In genomic region chr19:43584484-43584883, GRCh38 we compare ENCODE assay signal across 15 cellular contexts. TPM values are rescaled to one million over a fixed set of nuclear protein-coding genes. Genes with fewer than 3 reads are reported as not detected.
DNase-seq lines count a peak whose midpoint lies in the region; ATAC-seq, FAIRE-seq and TF ChIP-seq lines count a peak whose summit lies in the region.
"Had no signal": no experiment of that assay in that cellular context is flagged by ENCODE, and none has a peak within 500 bp of the region (broad histone marks: within the 10 kb centered on the region; RNA-seq: fewer than 3 reads in every experiment).

No MANE protein-coding gene starts in this region.

- H3K9me3 Mint-ChIP-seq in T-helper 1 cell treated with Interleukin-12 subunit alpha and Interleukin-12 subunit beta and Interleukin-4 antibody, amounts not matched to agents 30 μg/mL and 1 μg/mL, for 36 hours = no peaks in the 10 kb centered on the region
- H3K9me3 Mint-ChIP-seq in stimulated activated naive B cell treated with anti-CD40 and anti-IgM and Interleukin-4, amounts not matched to agents 10 μg/mL and 1 μg/mL and 100 μg/mL, for 72 hours = no peaks in the 10 kb centered on the region
- H3K9me3 Mint-ChIP-seq: activated T-cell treated with anti-CD3 and anti-CD28 coated beads, Interleukin-2, amount 50 U/mL, for 4 hours had no signal

- H3K9ac ChIP-seq in kidney (ENCODE audit: low read length in 2 of 2) = peak overlapping the region in 1 of 2 donors; percentile 35

- H3K36me3 ChIP-seq in SJSA1 (peaks cover 33% of the 10 kb centered on the region), kidney (ENCODE audit: control insufficient read depth in 1 of 2, insufficient read depth in 2 of 2, low read length in 2 of 2) (peaks cover 5 to 6% of the 10 kb centered on the region in 2 donors)
- H3K36me3 ChIP-seq: suprapubic skin had no signal

- DNase-seq in T-helper 1 cell (no peak), SJSA1 (ENCODE audit: low read depth in 1 of 2, low spot score in 2 of 2) (no peak), kidney (no peak), T1000 (lab: John Stamatoyannopoulos, UW) (no peak)
- DNase-seq in stimulated activated naive B cell treated with anti-CD40 and anti-IgM and Interleukin-4, amounts not matched to agents 10 μg/mL and 1 μg/mL and 100 μg/mL, for 72 hours = no peak
- DNase-seq: activated T-cell treated with anti-CD3 and anti-CD28 coated beads, Interleukin-2, amount 50 U/mL, for 4 hours; DMS 273 treated with DMSO at 0.1 percent for 48 hours; MM.1S had no signal

- FAIRE-seq in kidney (lab: Jason Lieb, UNC) = no peak
- FAIRE-seq: A204.1, GM12892 had no signal

- no peaks in the 10 kb centered on the region for H3K4me1 ChIP-seq in SJSA1 (replicated peaks)
- peaks cover 17 to 29% of the 10 kb centered on the region in 2 donors for H3K4me1 ChIP-seq in kidney (ENCODE audit: control insufficient read depth in 1 of 2, insufficient read depth in 1 of 2, low read depth in 1 of 2, low read length in 2 of 2)

- no peaks in the 10 kb centered on the region for H3K27me3 Mint-ChIP-seq in T-helper 1 cell treated with Interleukin-12 subunit alpha and Interleukin-12 subunit beta and Interleukin-4 antibody, amounts not matched to agents 30 μg/mL and 1 μg/mL, for 36 hours (ENCODE audit: low read depth)
- H3K27me3 Mint-ChIP-seq in stimulated activated naive B cell treated with anti-CD40 and anti-IgM and Interleukin-4, amounts not matched to agents 10 μg/mL and 1 μg/mL and 100 μg/mL, for 72 hours = no peaks in the 10 kb centered on the region

- peaks cover 6% of the 10 kb centered on the region for H3K36me3 Mint-ChIP-seq in T-helper 1 cell treated with Interleukin-12 subunit alpha and Interleukin-12 subunit beta and Interleukin-4 antibody, amounts not matched to agents 30 μg/mL and 1 μg/mL, for 36 hours (ENCODE audit: low read depth)
- peaks cover 14 to 30% of the 10 kb centered on the region in 2 donors for H3K36me3 Mint-ChIP-seq in stimulated activated naive B cell treated with anti-CD40 and anti-IgM and Interleukin-4, amounts not matched to agents 10 μg/mL and 1 μg/mL and 100 μg/mL, for 72 hours

- no peaks in the 10 kb centered on the region for H3K27me3 ChIP-seq in SJSA1 (replicated peaks)
- H3K27me3 ChIP-seq: suprapubic skin had no signal

- intact Hi-C loops in kidney (cut with DNase I) = no loop called here

- no peak for ATAC-seq in stimulated activated naive B cell treated with anti-CD40 and anti-IgM and Interleukin-4, amounts not matched to agents 10 μg/mL and 1 μg/mL and 100 μg/mL, for 72 hours (replicated peaks)
- no peak for ATAC-seq in HG02571 (IDR thresholded peaks at IDR 0.05; ENCODE audit: unreplicated experiment)
- ATAC-seq in GM19397 (IDR thresholded peaks at IDR 0.05; ENCODE audit: unreplicated experiment) = no peak
- ATAC-seq: activated T-cell treated with anti-CD3 and anti-CD28 coated beads, Interleukin-2, amount 50 U/mL, for 4 hours had no signal

- H3K4me1 Mint-ChIP-seq in T-helper 1 cell treated with Interleukin-12 subunit alpha and Interleukin-12 subunit beta and Interleukin-4 antibody, amounts not matched to agents 30 μg/mL and 1 μg/mL, for 36 hours (ENCODE audit: low read depth) = peaks cover 13% of the 10 kb centered on the region
- peaks cover 31 to 60% of the 10 kb centered on the region in 2 donors for H3K4me1 Mint-ChIP-seq in stimulated activated naive B cell treated with anti-CD40 and anti-IgM and Interleukin-4, amounts not matched to agents 10 μg/mL and 1 μg/mL and 100 μg/mL, for 72 hours

- no peak overlapping the region for H3K4me3 ChIP-seq in SJSA1
- H3K4me3 ChIP-seq in kidney (ENCODE audit: low read length in 2 of 2) = peak overlapping the region in 1 of 2 donors; percentile 11
- H3K4me3 ChIP-seq: suprapubic skin had no signal

- H3K9me3 ChIP-seq in SJSA1 (replicated peaks) (no peaks in the 10 kb centered on the region), kidney (ENCODE audit: control insufficient read depth in 1 of 2, low read length in 2 of 2) (no peaks in the 10 kb centered on the region)
- H3K9me3 ChIP-seq: suprapubic skin had no signal

- H3K4me3 Mint-ChIP-seq in T-helper 1 cell treated with Interleukin-12 subunit alpha and Interleukin-12 subunit beta and Interleukin-4 antibody, amounts not matched to agents 30 μg/mL and 1 μg/mL, for 36 hours = no peak overlapping the region
- H3K4me3 Mint-ChIP-seq in stimulated activated naive B cell treated with anti-CD40 and anti-IgM and Interleukin-4, amounts not matched to agents 10 μg/mL and 1 μg/mL and 100 μg/mL, for 72 hours = no peak overlapping the region
- H3K4me3 Mint-ChIP-seq: activated T-cell treated with anti-CD3 and anti-CD28 coated beads, Interleukin-2, amount 50 U/mL, for 4 hours had no signal

- TF ChIP-seq CTCF in kidney (IDR thresholded peaks at IDR 0.05; ENCODE audit: borderline replicate concordance, extremely low read depth, insufficient read depth) = no peak

- H3K27ac ChIP-seq in SJSA1 (peak overlapping the region; percentile 37; the same call in 1 of the 2 replicates), kidney (ENCODE audit: low read depth in 2 of 2, low read length in 2 of 2) (peak overlapping the region; percentile 84 to 89)
- H3K27ac ChIP-seq: HL-60, suprapubic skin had no signal

- H3K27ac Mint-ChIP-seq in T-helper 1 cell treated with Interleukin-12 subunit alpha and Interleukin-12 subunit beta and Interleukin-4 antibody, amounts not matched to agents 30 μg/mL and 1 μg/mL, for 36 hours = peak overlapping the region; percentile 76
- peak overlapping the region; percentile 79 for H3K27ac Mint-ChIP-seq in stimulated activated naive B cell treated with anti-CD40 and anti-IgM and Interleukin-4, amounts not matched to agents 10 μg/mL and 1 μg/mL and 100 μg/mL, for 72 hours

RNA-seq across cellular contexts. Expression of gene PINLYP, which starts 8.9 kb away (rescaled TPM):
- total RNA-seq in SJSA1 (2014; rRNA removed; shearing (Covaris generic)) = 1.3 TPM in 1 of 2 replicates, not detected in the other
- 14.8 TPM for total RNA-seq in kidney
- 41.8 TPM for polyA plus RNA-seq in kidney (ENCODE audit: insufficient read depth, low read depth, low replicate concordance)

RNA-seq across cellular contexts. Expression of gene XRCC1, which starts 9.2 kb away (rescaled TPM):
- total RNA-seq in SJSA1 (2014; rRNA removed; shearing (Covaris generic)) = 48.6 and 59.8 TPM in 2 replicates
- 24.5 TPM for total RNA-seq in kidney
- 19.3 TPM for polyA plus RNA-seq in kidney (ENCODE audit: insufficient read depth, low read depth, low replicate concordance)

RNA-seq across cellular contexts. Expression of gene IRGQ, which starts 11.4 kb away (rescaled TPM):
- total RNA-seq in SJSA1 (2014; rRNA removed; shearing (Covaris generic)) = 35.1 and 36.2 TPM in 2 replicates
- 24.2 TPM for total RNA-seq in kidney
- 9.5 TPM for polyA plus RNA-seq in kidney (ENCODE audit: insufficient read depth, low read depth, low replicate concordance)

RNA-seq across cellular contexts. Expression of gene ZNF576, which starts 11.9 kb away (rescaled TPM):
- 8.8 and 12.6 TPM in 2 replicates for total RNA-seq in SJSA1 (2014; rRNA removed; shearing (Covaris generic))
- 15.3 TPM for total RNA-seq in kidney
- polyA plus RNA-seq in kidney (ENCODE audit: insufficient read depth, low read depth, low replicate concordance) = 25.6 TPM

RNA-seq across cellular contexts. Expression of gene SRRM5, which starts 27.4 kb away (rescaled TPM):
- total RNA-seq in SJSA1 (2014; rRNA removed; shearing (Covaris generic)) = not detected in 2 replicates
- total RNA-seq in kidney = 0.28 TPM
- 0.22 TPM for polyA plus RNA-seq in kidney (ENCODE audit: insufficient read depth, low read depth, low replicate concordance)
